In genomic region chr13:33026489-33027152, GRCh38 we compare ENCODE assay signal across 14 cellular contexts. TPM values are rescaled to one million over a fixed set of nuclear protein-coding genes. Genes with fewer than 3 reads are reported as not detected.
DNase-seq lines count a peak whose midpoint lies in the region; TF ChIP-seq lines count a peak whose summit lies in the region.
"Had no signal": no experiment of that assay in that cellular context is flagged by ENCODE, and none has a peak within 500 bp of the region (broad histone marks: within the 10 kb centered on the region; RNA-seq: fewer than 3 reads in every experiment).

No MANE protein-coding gene starts in this region.

- peaks cover 11% of the 10 kb centered on the region for H3K27me3 Mint-ChIP-seq in activated CD4-positive, alpha-beta T cell treated with anti-CD3 and anti-CD28 coated beads, Interleukin-2, amount 10 ng/mL, durations not matched to agents 24 days and 14 days

- H3K4me2 ChIP-seq in parathyroid adenoma (ENCODE audit: low read length) (peak overlapping the region; percentile 26), PC-9 (no peak overlapping the region)
- H3K4me2 ChIP-seq: BLaER1 treated with 17β-estradiol and CSF1 and Interleukin-3, amounts not matched to agents 10 nM and 100 nM had no signal

- peaks cover 12% of the 10 kb centered on the region for H3K79me2 ChIP-seq in parathyroid adenoma
- H3K79me2 ChIP-seq in PC-9 (ENCODE audit: low read depth) = no peaks in the 10 kb centered on the region

- H3K27me3 ChIP-seq in left ventricle myocardium inferior (ENCODE audit: low read depth) = no peaks in the 10 kb centered on the region
- H3K27me3 ChIP-seq in parathyroid adenoma (ENCODE audit: control insufficient read depth, insufficient read depth, low read length) = no peaks in the 10 kb centered on the region
- H3K27me3 ChIP-seq in WERI-Rb-1 (ENCODE audit: insufficient read depth, low read depth, severe bottlenecking) = no peaks in the 10 kb centered on the region
- H3K27me3 ChIP-seq in PC-9 (ENCODE audit: insufficient read depth, low read depth) = no peaks in the 10 kb centered on the region
- H3K27me3 ChIP-seq: BLaER1 treated with 17β-estradiol and CSF1 and Interleukin-3, amounts not matched to agents 10 nM and 100 nM had no signal

- no peak overlapping the region for H3K27ac Mint-ChIP-seq in activated CD4-positive, alpha-beta T cell treated with anti-CD3 and anti-CD28 coated beads, Interleukin-2, amount 10 ng/mL, durations not matched to agents 24 days and 14 days
- H3K27ac Mint-ChIP-seq: CD4-positive, CD25-positive, alpha-beta regulatory T cell had no signal

- H3K9me3 Mint-ChIP-seq in activated CD4-positive, alpha-beta T cell treated with anti-CD3 and anti-CD28 coated beads, Interleukin-2, amount 10 ng/mL, durations not matched to agents 24 days and 14 days = no peaks in the 10 kb centered on the region

- intact Hi-C loops in activated CD4-positive, alpha-beta T cell treated with anti-CD3 and anti-CD28 coated beads, Interleukin-2, amount 10 ng/mL, durations not matched to agents 24 days and 14 days (cut with micrococcal nuclease) = no loop called here
- intact Hi-C loops in left ventricle myocardium inferior (cut with micrococcal nuclease) (no loop called here), PC-9 (cut with micrococcal nuclease; ENCODE audit: unreplicated experiment) (no loop called here)

- H3K27ac ChIP-seq in left ventricle myocardium inferior (replicated peaks) (no peak overlapping the region), parathyroid adenoma (peak overlapping the region; percentile 70), WERI-Rb-1 (no peak overlapping the region), PC-9 (no peak overlapping the region)
- H3K27ac ChIP-seq: BLaER1 treated with 17β-estradiol and CSF1 and Interleukin-3, amounts not matched to agents 10 nM and 100 nM had no signal

- no peak overlapping the region for H3K4me3 Mint-ChIP-seq in activated CD4-positive, alpha-beta T cell treated with anti-CD3 and anti-CD28 coated beads, Interleukin-2, amount 10 ng/mL, durations not matched to agents 24 days and 14 days
- H3K4me3 Mint-ChIP-seq: CD4-positive, CD25-positive, alpha-beta regulatory T cell had no signal

- CTCF ChIA-PET in PC-9 (lab: Charles Lee) = no interaction called here

- TF ChIP-seq CTCF in epithelial cell of proximal tubule (conservative IDR thresholded peaks at IDR 0.05; ENCODE audit: low read depth, low read length) (peak; percentile 4), left ventricle myocardium inferior (IDR thresholded peaks at IDR 0.05; ENCODE audit: borderline replicate concordance) (no peak), parathyroid adenoma (IDR thresholded peaks at IDR 0.05) (no peak), WERI-Rb-1 (IDR thresholded peaks at IDR 0.05; ENCODE audit: low read depth, low read length) (no peak), PC-9 (conservative IDR thresholded peaks at IDR 0.05) (no peak)

- H3K9me3 ChIP-seq in left ventricle myocardium inferior (replicated peaks) = no peaks in the 10 kb centered on the region
- no peaks in the 10 kb centered on the region for H3K9me3 ChIP-seq in parathyroid adenoma (ENCODE audit: control insufficient read depth, low read length)
- no peaks in the 10 kb centered on the region for H3K9me3 ChIP-seq in WERI-Rb-1 (ENCODE audit: severe bottlenecking)
- no peaks in the 10 kb centered on the region for H3K9me3 ChIP-seq in PC-9 (ENCODE audit: insufficient read depth, low read depth)
- H3K9me3 ChIP-seq: BLaER1 treated with 17β-estradiol and CSF1 and Interleukin-3, amounts not matched to agents 10 nM and 100 nM had no signal

- H3K4me1 Mint-ChIP-seq in activated CD4-positive, alpha-beta T cell treated with anti-CD3 and anti-CD28 coated beads, Interleukin-2, amount 10 ng/mL, durations not matched to agents 24 days and 14 days = no peaks in the 10 kb centered on the region

- H3F3A ChIP-seq in PC-9 (ENCODE audit: insufficient read depth, low read depth) = no peaks in the 10 kb centered on the region

- H3K9ac ChIP-seq in parathyroid adenoma = no peak overlapping the region
- H3K9ac ChIP-seq: BLaER1 treated with 17β-estradiol and CSF1 and Interleukin-3, amounts not matched to agents 10 nM and 100 nM had no signal

- no peak overlapping the region for H2AFZ ChIP-seq in parathyroid adenoma
- no peak overlapping the region for H2AFZ ChIP-seq in PC-9

- H3K9me2 ChIP-seq in PC-9 (ENCODE audit: insufficient read depth) = no peaks in the 10 kb centered on the region

- POLR2A ChIA-PET in PC-9 (lab: Charles Lee; ENCODE audit: unreplicated experiment) = no interaction called here

- no TSS peak for BruUV-seq in PC-9 (replicated peaks; lab: Mats Ljungman, UMichigan)

- H3K4me3 ChIP-seq in epithelial cell of proximal tubule (ENCODE audit: low read depth, low read length) (no peak overlapping the region), left ventricle myocardium inferior (no peak overlapping the region), parathyroid adenoma (ENCODE audit: low read depth, low read length) (peak overlapping the region; percentile 17), WERI-Rb-1 (ENCODE audit: low read depth, low read length) (no peak overlapping the region), PC-9 (no peak overlapping the region)
- H3K4me3 ChIP-seq: BLaER1 treated with 17β-estradiol and CSF1 and Interleukin-3, amounts not matched to agents 10 nM and 100 nM had no signal

- H3K36me3 ChIP-seq in left ventricle myocardium inferior (no peaks in the 10 kb centered on the region), parathyroid adenoma (ENCODE audit: control insufficient read depth, insufficient read depth, low read length) (no peaks in the 10 kb centered on the region), WERI-Rb-1 (no peaks in the 10 kb centered on the region), PC-9 (ENCODE audit: low read depth) (no peaks in the 10 kb centered on the region)
- H3K36me3 ChIP-seq: BLaER1 treated with 17β-estradiol and CSF1 and Interleukin-3, amounts not matched to agents 10 nM and 100 nM had no signal

- H3K36me3 Mint-ChIP-seq in activated CD4-positive, alpha-beta T cell treated with anti-CD3 and anti-CD28 coated beads, Interleukin-2, amount 10 ng/mL, durations not matched to agents 24 days and 14 days (ENCODE audit: low read depth) = no peaks in the 10 kb centered on the region
- H3K36me3 Mint-ChIP-seq: CD4-positive, CD25-positive, alpha-beta regulatory T cell had no signal

- peak; percentile 34 for DNase-seq in activated CD4-positive, alpha-beta T cell treated with anti-CD3 and anti-CD28 coated beads, Interleukin-2, amount 10 ng/mL, durations not matched to agents 24 days and 14 days
- no peak for DNase-seq in activated CD4-positive, alpha-beta T cell treated with anti-CD3 and anti-CD28 coated beads for 48 hours
- DNase-seq in epithelial cell of proximal tubule (ENCODE audit: low read depth) = no peak
- peak; percentile 34 for DNase-seq in left ventricle myocardium inferior
- no peak for DNase-seq in WERI-Rb-1
- no peak for DNase-seq in NOMO-1 (lab: John Stamatoyannopoulos, UW; ENCODE audit: unreplicated experiment in 2 of 2)
- DNase-seq in PC-9 = no peak
- DNase-seq: 8988T; CD4-positive, CD25-positive, alpha-beta regulatory T cell; DMS53; GF-D8 had no signal

- H3K4me1 ChIP-seq in left ventricle myocardium inferior = peaks cover 8% of the 10 kb centered on the region
- H3K4me1 ChIP-seq in parathyroid adenoma = peaks cover 38% of the 10 kb centered on the region
- no peaks in the 10 kb centered on the region for H3K4me1 ChIP-seq in PC-9 (replicated peaks; ENCODE audit: insufficient read depth)
- H3K4me1 ChIP-seq: BLaER1 treated with 17β-estradiol and CSF1 and Interleukin-3, amounts not matched to agents 10 nM and 100 nM had no signal

- H4K20me1 ChIP-seq in PC-9 (ENCODE audit: insufficient read depth) = no peaks in the 10 kb centered on the region
- H4K20me1 ChIP-seq: BLaER1 treated with 17β-estradiol and CSF1 and Interleukin-3, amounts not matched to agents 10 nM and 100 nM had no signal

RNA-seq across cellular contexts. Expression of gene KL, which starts 10.4 kb away (rescaled TPM):
- 0.59 and 0.75 TPM in 2 replicates for total RNA-seq in activated CD4-positive, alpha-beta T cell treated with anti-CD3 and anti-CD28 coated beads, Interleukin-2, amount 10 ng/mL, durations not matched to agents 24 days and 14 days
- total RNA-seq in epithelial cell of proximal tubule (0.36 and 1.4 TPM in 2 replicates), left ventricle myocardium inferior (1.2 TPM), PC-9 (2021) (1.2 and 1.4 TPM in 2 replicates)
- total RNA-seq: CD4-positive, CD25-positive, alpha-beta regulatory T cell; HT-29 had no signal

Comparison
In these comparisons a context has a peak if more than half of its experiments do, and no peak if none do; other contexts are left out.
1. DNase-seq: peak in activated CD4-positive, alpha-beta T cell treated with anti-CD3 and anti-CD28 coated beads, Interleukin-2, amount 10 ng/mL, durations not matched to agents 24 days and 14 days (single experiment) and left ventricle myocardium inferior (single experiment); none in activated CD4-positive, alpha-beta T cell treated with anti-CD3 and anti-CD28 coated beads for 48 hours (single experiment), epithelial cell of proximal tubule (single experiment), WERI-Rb-1 (single experiment), NOMO-1 (0 of 2) and PC-9 (0 of 2).